ENCODE assay signal across 12 cellular contexts in the genomic region with DNA sequence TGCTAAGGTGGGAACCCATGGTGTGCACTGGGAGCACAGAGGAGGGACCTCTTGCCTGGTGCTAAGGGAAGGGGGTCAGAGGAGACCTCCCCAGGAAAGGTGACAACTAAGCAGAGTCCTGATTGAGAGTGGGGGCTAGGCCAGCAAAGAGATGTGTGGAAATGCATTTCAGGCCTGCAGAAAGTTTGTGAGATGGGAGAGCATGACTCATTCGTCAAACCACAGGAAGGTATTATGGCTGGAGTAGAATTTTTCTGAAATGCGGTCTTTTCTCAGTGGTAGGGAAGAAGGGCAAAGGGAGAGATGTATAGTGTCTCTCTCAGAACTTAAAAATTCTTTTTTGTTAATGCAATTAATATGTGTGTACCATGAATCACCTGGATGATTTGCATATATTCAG. TPM values are rescaled to one million over a fixed set of nuclear protein-coding genes. Genes with fewer than 3 reads are reported as not detected.
A peak's percentile ranks its signal among the peaks of the same experiment; 100 is the strongest.
DNase-seq lines count a peak whose midpoint lies in the region; ATAC-seq, FAIRE-seq and TF ChIP-seq lines count a peak whose summit lies in the region.
"Had no signal": no experiment of that assay in that cellular context is flagged by ENCODE, and none has a peak within 500 bp of the region (broad histone marks: within the 10 kb centered on the region; RNA-seq: fewer than 3 reads in every experiment).

No MANE protein-coding gene starts in this region.

- no peaks in the 10 kb centered on the region for H4K20me1 ChIP-seq in keratinocyte (ENCODE audit: control insufficient read depth, extremely low read depth, insufficient read depth, low read length)

- no peak for TF ChIP-seq POLR2A in body of pancreas (IDR thresholded peaks at IDR 0.05)

- H3K4me3 ChIP-seq in keratinocyte (ENCODE audit: control insufficient read depth in 2 of 3, extremely low read depth in 1 of 3, insufficient read depth in 2 of 3, low read depth in 1 of 3, low read length in 3 of 3) (no peak overlapping the region), body of pancreas (no peak overlapping the region)
- H3K4me3 ChIP-seq: prostate gland had no signal

- H3K27ac ChIP-seq in keratinocyte (ENCODE audit: control insufficient read depth, insufficient read depth, low read length) (no peak overlapping the region), body of pancreas (no peak overlapping the region)
- H3K27ac ChIP-seq: prostate gland had no signal

- H3K27me3 ChIP-seq in keratinocyte (ENCODE audit: control insufficient read depth, extremely low read depth, insufficient read depth, low read length) (no peaks in the 10 kb centered on the region), body of pancreas (no peaks in the 10 kb centered on the region)

- H3K9me1 ChIP-seq in keratinocyte (ENCODE audit: control insufficient read depth, extremely low read depth, insufficient read depth, low read length), result no peaks in the 10 kb centered on the region

- H3K4me1 ChIP-seq in keratinocyte (ENCODE audit: control insufficient read depth, extremely low read depth, insufficient read depth, low read length) (peaks cover 14% of the 10 kb centered on the region), body of pancreas (no peaks in the 10 kb centered on the region)
- H3K4me1 ChIP-seq: prostate gland had no signal

- peak; percentile 81 for FAIRE-seq in keratinocyte (lab: Jason Lieb, UNC)

- no peak overlapping the region for H3K9ac ChIP-seq in keratinocyte (ENCODE audit: control insufficient read depth, extremely low read depth, insufficient read depth, low read length)

- 73 to 94% methylated on average over 2 of the region's 2 CpGs for WGBS in body of pancreas, 2 donors

- no peak for ATAC-seq in GM21529 (IDR thresholded peaks at IDR 0.05; ENCODE audit: unreplicated experiment)
- ATAC-seq in body of pancreas, result no peak

- intact Hi-C loops in body of pancreas (cut with DNase I), result no loop called here

- no peak overlapping the region for H2AFZ ChIP-seq in keratinocyte (ENCODE audit: control insufficient read depth, low read length)

- peak; percentile 82 for DNase-seq in EL
- DNase-seq in NCI-H226, result peak; percentile 76
- DNase-seq in astrocyte of the hippocampus (ENCODE audit: low read depth, low spot score), result peak; percentile 81
- no peak for DNase-seq in keratinocyte (ENCODE audit: low read depth, low spot score)
- DNase-seq in NCI-H187 (lab: John Stamatoyannopoulos, UW), result no peak
- no peak for DNase-seq in body of pancreas
- no peak for DNase-seq in activated naive CD4-positive, alpha-beta T cell treated with Interleukin-2 at 50 U/mL for 16 hours
- DNase-seq: CD4-positive, CD25-positive, alpha-beta regulatory T cell; NCI-H1417 treated with DMSO at 0.1 percent for 48 hours; NK-92 treated with Interleukin-12 subunit alpha and Interleukin-12 subunit beta, amount 100 ng/mL, for 24 hours had no signal

- H3K36me3 ChIP-seq in keratinocyte (ENCODE audit: control insufficient read depth in 2 of 2, extremely low read depth in 1 of 2, insufficient read depth in 2 of 2, low read length in 2 of 2), result no peaks in the 10 kb centered on the region
- no peaks in the 10 kb centered on the region for H3K36me3 ChIP-seq in body of pancreas (replicated peaks in 1 of 2; ENCODE audit: insufficient read depth in 1 of 2, low read depth in 2 of 2)
- H3K36me3 ChIP-seq: prostate gland had no signal

- no peaks in the 10 kb centered on the region for H3K9me3 ChIP-seq in keratinocyte (ENCODE audit: control insufficient read depth, low read depth, low read length)
- H3K9me3 ChIP-seq in body of pancreas, result no peaks in the 10 kb centered on the region
- H3K9me3 ChIP-seq: prostate gland had no signal

- H3K79me2 ChIP-seq in keratinocyte (ENCODE audit: control insufficient read depth, insufficient read depth, low read length), result no peaks in the 10 kb centered on the region

- dilution Hi-C loops in keratinocyte (cut with MboI; ENCODE audit: extremely low pct_ligation_motif_present, low sequenced_read_pairs), result no loop called here

- no peak overlapping the region for H3K4me2 ChIP-seq in keratinocyte (ENCODE audit: control insufficient read depth, extremely low read depth, insufficient read depth, low read depth, low read length)

- TF ChIP-seq CTCF in keratinocyte (optimal IDR thresholded peaks at IDR 0.05 in 1 of 3, IDR thresholded peaks at IDR 0.05 in 1 of 3, conservative IDR thresholded peaks at IDR 0.05 in 1 of 3; ENCODE audit: extremely low read depth in 1 of 3, insufficient read depth in 2 of 3, low read length in 3 of 3) (no peak), body of pancreas (IDR thresholded peaks at IDR 0.05) (no peak)

RNA-seq across cellular contexts. Expression of a gene that starts 23.6 kb away (rescaled TPM):
- 17.2 to 19.7 TPM (median 18.0 TPM) in 3 replicates for polyA plus RNA-seq in keratinocyte
- 13.7 TPM for polyA plus RNA-seq in keratinocyte (2011; ENCODE audit: low read depth)
- polyA plus RNA-seq in keratinocyte (2011; cell fraction: cytosol; rRNA removed), result 8.8 and 14.9 TPM in 2 replicates
- polyA plus RNA-seq in keratinocyte (2011; cell fraction: nucleus; rRNA removed), result 41.0 and 50.4 TPM in 2 replicates
- polyA plus RNA-seq in keratinocyte (2012; ENCODE audit: low replicate concordance), result 13.0 and 13.5 TPM in 2 replicates
- 6.3 to 7.3 TPM (median 7.1 TPM) in 3 replicates for polyA minus RNA-seq in keratinocyte
- polyA minus RNA-seq in keratinocyte (2011; cell fraction: cytosol; rRNA and poly(A)+ RNA removed), result 9.4 TPM
- polyA minus RNA-seq in keratinocyte (2011; cell fraction: nucleus; rRNA and poly(A)+ RNA removed), result 11.9 and 12.2 TPM in 2 replicates
- total RNA-seq in body of pancreas, result 10 to 100 TPM in 1 of 2 donors, under 1 TPM in 1; 0.66 to 19.7 TPM
- polyA plus RNA-seq: CD4-positive, CD25-positive, alpha-beta regulatory T cell had no signal

Comparison
In these comparisons a context has a peak if more than half of its experiments do, and no peak if none do; other contexts are left out.
1. DNase-seq: peak in EL (single experiment), NCI-H226 (single experiment) and astrocyte of the hippocampus (single experiment); none in keratinocyte (single experiment), NCI-H187 (0 of 2), body of pancreas (0 of 4) and activated naive CD4-positive, alpha-beta T cell treated with Interleukin-2 at 50 U/mL for 16 hours (single experiment).